In the genomic region with DNA sequence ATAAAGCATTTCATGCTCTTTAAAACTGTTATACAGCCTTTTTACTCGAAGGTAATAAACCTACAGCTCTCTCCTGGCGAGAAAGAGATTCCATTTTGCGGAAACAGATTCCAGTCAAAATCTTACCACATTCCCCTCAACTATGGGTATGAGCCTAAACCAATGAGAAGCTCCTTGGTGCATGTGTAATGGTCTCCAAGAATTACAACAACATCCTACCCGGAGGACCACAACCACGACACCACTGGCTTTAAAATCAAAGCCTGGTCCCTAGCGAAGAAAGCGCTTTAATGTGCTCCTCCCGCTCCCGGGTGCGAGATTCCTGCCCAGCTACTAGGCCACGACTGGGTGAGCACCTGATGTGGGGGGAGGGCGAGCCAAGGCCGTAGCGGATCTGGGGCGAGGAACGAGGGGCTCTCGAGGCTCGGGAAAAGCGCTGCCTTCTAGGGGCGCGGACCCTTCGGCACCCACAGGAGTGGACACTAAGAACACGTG, we compare ENCODE assay signal across 8 cellular contexts. TPM values are rescaled to one million over a fixed set of nuclear protein-coding genes. Genes with fewer than 3 reads are reported as not detected.
DNase-seq lines count a peak whose midpoint lies in the region; ATAC-seq and TF ChIP-seq lines count a peak whose summit lies in the region.

No MANE protein-coding gene starts in this region.

- ATAC-seq in GM21723 (IDR thresholded peaks at IDR 0.05; ENCODE audit: unreplicated experiment) (peak; percentile 10), body of pancreas (no peak), GM19351 (IDR thresholded peaks at IDR 0.05; ENCODE audit: unreplicated experiment) (no peak)

- peaks cover 45% of the 10 kb centered on the region for H3K36me3 Mint-ChIP-seq in Caco-2 (ENCODE audit: insufficient read depth, unreplicated experiment)

- TF ChIP-seq POLR2A in body of pancreas (IDR thresholded peaks at IDR 0.05) (no peak), spleen (IDR thresholded peaks at IDR 0.05) (no peak)

- H3K27me3 ChIP-seq in Caco-2 (replicated peaks; ENCODE audit: control insufficient read depth, insufficient read depth, low read length) (no peaks in the 10 kb centered on the region), body of pancreas (no peaks in the 10 kb centered on the region), spleen (replicated peaks in 1 of 7) (no peaks in the 10 kb centered on the region)

- peak; percentile 54 to 62 for DNase-seq in Caco-2
- peak; percentile 42 for DNase-seq in OCI-LY7 (ENCODE audit: low spot score)
- DNase-seq in body of pancreas, result peak in 1 of 4 donors; percentile 19
- peak; percentile 30 for DNase-seq in iPS-NIHi7 (ENCODE audit: extremely low spot score)
- DNase-seq in spleen, result no peak
- no peak for DNase-seq in GOT3 (lab: John Stamatoyannopoulos, UW)

- POLR2A ChIA-PET in Caco-2 (lab: Charles Lee) (interaction anchor here (1.1 to 1.5 kb wide), 2 partner anchors 13 to 14 kb away, joined by 4 read pairs; no protein-coding TSS in a partner anchor), OCI-LY7 (lab: Charles Lee) (interaction anchor here (0.6 to 2.5 kb wide), 11 partner anchors 12 to 297 kb away, joined by 3 to 13 read pairs (median 4); no protein-coding TSS in a partner anchor)

- intact Hi-C loops in Caco-2 (cut with micrococcal nuclease; ENCODE audit: unreplicated experiment), result loop anchor here (2.0 to 10.0 kb wide), 2 partner anchors 21 to 67 kb away; no protein-coding TSS in a partner anchor
- intact Hi-C loops in OCI-LY7 (cut with micrococcal nuclease; ENCODE audit: unreplicated experiment), result loop anchor here (2.0 kb wide), 1 partner anchor 301 kb away; no protein-coding TSS in a partner anchor
- intact Hi-C loops in body of pancreas (cut with DNase I), result no loop called here
- intact Hi-C loops in spleen (cut with DNase I; ENCODE audit: low total_unique reads), result no loop called here

- H3K27ac Mint-ChIP-seq in Caco-2 (ENCODE audit: unreplicated experiment), result peak overlapping the region; percentile 93

- H3K27me3 Mint-ChIP-seq in Caco-2 (ENCODE audit: insufficient read depth, unreplicated experiment), result no peaks in the 10 kb centered on the region

- no peaks in the 10 kb centered on the region for H3K9me3 Mint-ChIP-seq in Caco-2 (ENCODE audit: unreplicated experiment)

- WGBS in body of pancreas, 2 donors, result 1 to 6% methylated on average over 13 to 23 of the region's 23 CpGs
- 1 to 4% (median 2%) methylated on average over 11 to 23 of the region's 23 CpGs for WGBS in spleen, 5 donors

- H3K4me2 ChIP-seq in OCI-LY7 (ENCODE audit: low read length), result peak overlapping the region; percentile 78

- peak overlapping the region; percentile 94 for H3K4me3 Mint-ChIP-seq in Caco-2 (ENCODE audit: unreplicated experiment)

- H3K9me3 ChIP-seq in Caco-2 (no peaks in the 10 kb centered on the region), OCI-LY7 (ENCODE audit: low read length) (no peaks in the 10 kb centered on the region), body of pancreas (no peaks in the 10 kb centered on the region), spleen (no peaks in the 10 kb centered on the region)

- peaks cover 8% of the 10 kb centered on the region for H3K4me1 Mint-ChIP-seq in Caco-2 (ENCODE audit: low read depth, unreplicated experiment)

- H3K36me3 ChIP-seq in Caco-2 (ENCODE audit: control insufficient read depth, insufficient read depth, low read length), result no peaks in the 10 kb centered on the region
- H3K36me3 ChIP-seq in OCI-LY7 (ENCODE audit: insufficient read depth, low read length), result peaks cover 46% of the 10 kb centered on the region
- no peaks in the 10 kb centered on the region for H3K36me3 ChIP-seq in body of pancreas (replicated peaks in 1 of 2; ENCODE audit: insufficient read depth in 1 of 2, low read depth in 2 of 2)
- H3K36me3 ChIP-seq in spleen, result peaks cover 0 to 9% (median 0%) of the 10 kb centered on the region in 6 donors

- H3K4me1 ChIP-seq in Caco-2, result peaks cover 6% of the 10 kb centered on the region; the same call in 1 of the 2 replicates
- H3K4me1 ChIP-seq in OCI-LY7 (ENCODE audit: insufficient read depth, low read length, poor library complexity, severe bottlenecking), result peaks cover 29% of the 10 kb centered on the region
- peaks cover 36% of the 10 kb centered on the region for H3K4me1 ChIP-seq in body of pancreas
- H3K4me1 ChIP-seq in spleen, result peaks cover 36 to 64% (median 55%) of the 10 kb centered on the region in 6 donors

- TF ChIP-seq CTCF in Caco-2 (IDR thresholded peaks at IDR 0.05; ENCODE audit: insufficient read depth in 1 of 2, low read depth in 1 of 2, low read length in 1 of 2, severe bottlenecking in 1 of 2, unreplicated experiment in 1 of 2), result no peak
- no peak for TF ChIP-seq CTCF in OCI-LY7 (conservative IDR thresholded peaks at IDR 0.05; ENCODE audit: low read length)
- no peak for TF ChIP-seq CTCF in body of pancreas (IDR thresholded peaks at IDR 0.05)
- no peak for TF ChIP-seq CTCF in spleen (IDR thresholded peaks at IDR 0.05 in 8 of 11, conservative IDR thresholded peaks at IDR 0.05 in 3 of 11)

- H3K27ac ChIP-seq in OCI-LY7 (ENCODE audit: low read depth, low read length, poor library complexity, severe bottlenecking) (peak overlapping the region; percentile 65), body of pancreas (peak overlapping the region; percentile 74 to 88 (median 84)), spleen (peak overlapping the region; percentile 77 to 98 (median 95))

- H2AFZ ChIP-seq in OCI-LY7 (ENCODE audit: low read length), result no peak overlapping the region; the same call in 1 of the 2 replicates

- peak overlapping the region; percentile 96 for H3K4me3 ChIP-seq in Caco-2 (ENCODE audit: low read depth, low read length)
- H3K4me3 ChIP-seq in OCI-LY7 (ENCODE audit: low read depth, low read length, poor library complexity, severe bottlenecking), result peak overlapping the region; percentile 89
- peak overlapping the region; percentile 75 to 97 for H3K4me3 ChIP-seq in body of pancreas
- H3K4me3 ChIP-seq in spleen, result peak overlapping the region; percentile 82 to 99 (median 95)

- peaks cover 25% of the 10 kb centered on the region; the same call in 1 of the 2 replicates for H4K20me1 ChIP-seq in OCI-LY7 (ENCODE audit: insufficient read depth, low read length)

- BruUV-seq in Caco-2 (replicated peaks; lab: Mats Ljungman, UMichigan) (TSS peak; percentile 44), OCI-LY7 (replicated peaks; lab: Mats Ljungman, UMichigan) (no TSS peak)

- no peaks in the 10 kb centered on the region for H3K9me2 ChIP-seq in OCI-LY7 (ENCODE audit: insufficient read depth, low read length)

- H3K79me2 ChIP-seq in OCI-LY7 (ENCODE audit: insufficient read depth, low read depth, low read length), result peaks cover 57% of the 10 kb centered on the region

- CTCF ChIA-PET in Caco-2 (lab: Charles Lee) (interaction anchor here (0.6 to 1.3 kb wide), 5 partner anchors 13 to 1005 kb away, joined by 4 to 6 read pairs (median 5); a partner anchor contains a TSS), OCI-LY7 (lab: Charles Lee; ENCODE audit: unreplicated experiment) (no interaction called here)

RNA-seq across cellular contexts. Expression of a gene that starts 0.8 kb away (rescaled TPM):
- 146 and 152 TPM in 2 replicates for total RNA-seq in Caco-2 (2022)
- 82.1 and 87.4 TPM in 2 replicates for total RNA-seq in OCI-LY7 (2014; rRNA removed; shearing (Covaris generic))
- 143 and 149 TPM in 2 replicates for total RNA-seq in OCI-LY7 (2022)
- 10 to 100 TPM; 56.0 to 86.0 TPM for total RNA-seq in body of pancreas
- total RNA-seq in spleen, result 100 to 1,000 TPM; 107 to 171 (median 122) TPM
- 10 to 100 TPM; 18.5 to 39.2 (median 30.9) TPM for polyA plus RNA-seq in spleen

RNA-seq across cellular contexts. Expression of a gene that starts 13.3 kb away (rescaled TPM):
- 100 and 108 TPM in 2 replicates for total RNA-seq in Caco-2 (2022)
- 52.6 and 62.8 TPM in 2 replicates for total RNA-seq in OCI-LY7 (2014; rRNA removed; shearing (Covaris generic))
- total RNA-seq in OCI-LY7 (2022), result 27.6 TPM in 2 replicates
- total RNA-seq in body of pancreas, result 10 to 100 TPM; 52.4 TPM
- total RNA-seq in spleen, result 100 to 1,000 TPM in 1 of 7 donors, 10 to 100 TPM in 6; 26.1 to 101 (median 30.6) TPM
- 10 to 100 TPM; 40.9 to 55.2 (median 47.4) TPM for polyA plus RNA-seq in spleen

RNA-seq across cellular contexts. Expression of a gene that starts 26.6 kb away (rescaled TPM):
- 11.9 and 12.5 TPM in 2 replicates for total RNA-seq in Caco-2 (2022)
- 25.2 and 25.8 TPM in 2 replicates for total RNA-seq in OCI-LY7 (2014; rRNA removed; shearing (Covaris generic))
- 18.4 and 18.6 TPM in 2 replicates for total RNA-seq in OCI-LY7 (2022)
- 1 to 10 TPM; 3.6 to 6.7 TPM for total RNA-seq in body of pancreas
- total RNA-seq in spleen, result 10 to 100 TPM; 14.3 to 22.4 (median 19.4) TPM
- polyA plus RNA-seq in spleen, result 10 to 100 TPM in 1 of 3 donors, 1 to 10 TPM in 2; 8.7 to 13.3 (median 9.7) TPM

RNA-seq across cellular contexts. Expression of a gene that starts 26.7 kb away (rescaled TPM):
- total RNA-seq in Caco-2 (2022), result 183 and 185 TPM in 2 replicates
- total RNA-seq in OCI-LY7 (2014; rRNA removed; shearing (Covaris generic)), result 73.9 and 92.7 TPM in 2 replicates
- total RNA-seq in OCI-LY7 (2022), result 122 and 135 TPM in 2 replicates
- 10 to 100 TPM; 27.2 to 28.7 TPM for total RNA-seq in body of pancreas
- 10 to 100 TPM; 53.1 to 76.7 (median 68.5) TPM for total RNA-seq in spleen
- 100 to 1,000 TPM; 122 to 141 (median 137) TPM for polyA plus RNA-seq in spleen

RNA-seq across cellular contexts. Expression of a gene that starts 34.3 kb away (rescaled TPM):
- total RNA-seq in Caco-2 (2022) (not detected in 2 replicates), OCI-LY7 (2022) (0.23 and 0.26 TPM in 2 replicates), body of pancreas (under 1 TPM in 1 of 2 donors, not detected in 1; 0.66 TPM), spleen (not detected)
- total RNA-seq in OCI-LY7 (2014; rRNA removed; shearing (Covaris generic)), result 0.22 and 0.85 TPM in 2 replicates
- under 1 TPM in 2 of 3 donors, not detected in 1; 0.07 to 0.22 TPM for polyA plus RNA-seq in spleen

Comparison
In these comparisons a context has a peak if more than half of its experiments do, and no peak if none do; other contexts are left out.
1. DNase-seq: peak in Caco-2 (2 of 2), OCI-LY7 (single experiment) and iPS-NIHi7 (single experiment); none in spleen (single experiment) and GOT3 (single experiment).
2. intact Hi-C loops: an anchor here in Caco-2 (2.0 to 10.0 kb wide) and OCI-LY7 (2.0 kb wide); none called in body of pancreas and spleen.
3. Peak in every context shown above with its lines, with median percentiles within 50 percentile points of each other: H3K4me3 ChIP-seq and H3K27ac ChIP-seq.